Comparison of ENCODE assay signal across 1 cellular context in genomic region chr14:36847366-36847765, GRCh38.
TF ChIP-seq lines count a peak whose summit lies in the region.

No MANE protein-coding gene starts in this region.

TF ChIP-seq in HepG2, 621 proteins besides CTCF, POLR2A, EP300 and RAD21 (continued from another document):
- TF ChIP-seq ZBTB4 (CRISPR knock-in tag; IDR thresholded peaks at IDR 0.05; ENCODE audit: borderline replicate concordance) = no peak
